ENCODE assay signal across 19 cellular contexts in genomic region chr1:9269721-9270120, GRCh38. TPM values are rescaled to one million over a fixed set of nuclear protein-coding genes. Genes with fewer than 3 reads are reported as not detected.
DNase-seq lines count a peak whose midpoint lies in the region; FAIRE-seq and TF ChIP-seq lines count a peak whose summit lies in the region.
"Had no signal": no experiment of that assay in that cellular context is flagged by ENCODE, and none has a peak within 500 bp of the region (broad histone marks: within the 10 kb centered on the region; RNA-seq: fewer than 3 reads in every experiment).

No MANE protein-coding gene starts in this region.

- no peaks in the 10 kb centered on the region for H3K9me2 ChIP-seq in PC-9 (ENCODE audit: insufficient read depth)

- H3K4me1 ChIP-seq in BLaER1, result peaks cover 65% of the 10 kb centered on the region
- peaks cover 27 to 77% (median 65%) of the 10 kb centered on the region in 10 experiments for H3K4me1 ChIP-seq in BLaER1 treated with 17β-estradiol and CSF1 and Interleukin-3, amounts not matched to agents 10 nM and 100 nM
- peaks cover 4% of the 10 kb centered on the region for H3K4me1 ChIP-seq in astrocyte (ENCODE audit: insufficient read depth, low read length)
- peaks cover 6% of the 10 kb centered on the region; the same call in 1 of the 2 replicates for H3K4me1 ChIP-seq in PC-9 (replicated peaks; ENCODE audit: insufficient read depth)

- CTCF ChIA-PET in PC-9 (lab: Charles Lee), result interaction anchor here (0.5 to 0.6 kb wide), 2 partner anchors 186 to 224 kb away, joined by 3 to 6 read pairs; no protein-coding TSS in a partner anchor

- H3K36me3 Mint-ChIP-seq in astrocyte (ENCODE audit: low read depth, unreplicated experiment) (peaks cover 7% of the 10 kb centered on the region), neural crest cell (ENCODE audit: low read depth) (no peaks in the 10 kb centered on the region)

- H4K20me1 ChIP-seq in BLaER1, result 0 out of 2 replicates have a peak, but pooled peaks cover 21% of the 10 kb centered on the region
- peaks cover 0 to 27% (median 0%) of the 10 kb centered on the region in 11 experiments; a peak in 9 of 22 replicates for H4K20me1 ChIP-seq in BLaER1 treated with 17β-estradiol and CSF1 and Interleukin-3, amounts not matched to agents 10 nM and 100 nM
- H4K20me1 ChIP-seq in astrocyte (ENCODE audit: insufficient read depth, low read length), result peaks cover 8% of the 10 kb centered on the region
- H4K20me1 ChIP-seq in PC-9 (ENCODE audit: insufficient read depth), result no peaks in the 10 kb centered on the region

- H3K4me1 Mint-ChIP-seq in astrocyte (ENCODE audit: low read depth, unreplicated experiment), result peaks cover 22% of the 10 kb centered on the region
- peaks cover 16% of the 10 kb centered on the region for H3K4me1 Mint-ChIP-seq in neural crest cell

- DNase-seq in astrocyte (ENCODE audit: low read depth) (no peak), neural crest cell (ENCODE audit: low read depth, low spot score) (no peak), cortex of kidney (lab: John Stamatoyannopoulos, UW) (no peak), ACHN (no peak), PC-9 (no peak), foreskin fibroblast (no peak)
- DNase-seq: Calu3; CD4-positive, alpha-beta memory T cell; DND-41; GDM1; GM23248; HCEC 1CT; NCI-H774 had no signal

- H3K27ac ChIP-seq in BLaER1, result no peak overlapping the region
- H3K27ac ChIP-seq in BLaER1 treated with 17β-estradiol and CSF1 and Interleukin-3, amounts not matched to agents 10 nM and 100 nM, result no peak overlapping the region
- H3K27ac ChIP-seq in astrocyte (ENCODE audit: low read depth, low read length), result no peak overlapping the region
- no peak overlapping the region for H3K27ac ChIP-seq in PC-9
- H3K27ac ChIP-seq: GM23248, HL-60 had no signal

- no peak for FAIRE-seq in astrocyte (lab: Jason Lieb, UNC)
- FAIRE-seq: GM12878, HTR-8/SVneo had no signal

- intact Hi-C loops in PC-9 (cut with micrococcal nuclease; ENCODE audit: unreplicated experiment), result no loop called here

- in situ Hi-C loops in ACHN (cut with HindIII; ENCODE audit: low pct_ligation_motif_present, low pct_unique_long_range_greater_than_20kb, low sequenced_read_pairs), result no loop called here

- H3K36me3 ChIP-seq in BLaER1 (peaks cover 14% of the 10 kb centered on the region), astrocyte (ENCODE audit: insufficient read depth, low read length) (peaks cover 3% of the 10 kb centered on the region), PC-9 (ENCODE audit: low read depth) (no peaks in the 10 kb centered on the region)
- H3K36me3 ChIP-seq in BLaER1 treated with 17β-estradiol and CSF1 and Interleukin-3, amounts not matched to agents 10 nM and 100 nM, result peaks cover 0 to 5% (median 1%) of the 10 kb centered on the region in 11 experiments; a peak in 11 of 22 replicates

- BruUV-seq in PC-9 (replicated peaks; lab: Mats Ljungman, UMichigan), result no TSS peak

- H3K9me3 Mint-ChIP-seq in astrocyte (ENCODE audit: unreplicated experiment), result no peaks in the 10 kb centered on the region
- no peaks in the 10 kb centered on the region for H3K9me3 Mint-ChIP-seq in neural crest cell
- H3K9me3 Mint-ChIP-seq: CD4-positive, alpha-beta memory T cell had no signal

- H3K9me3 ChIP-seq in BLaER1 (no peaks in the 10 kb centered on the region), astrocyte (ENCODE audit: insufficient read depth, low read depth, low read length) (no peaks in the 10 kb centered on the region), PC-9 (ENCODE audit: insufficient read depth, low read depth) (no peaks in the 10 kb centered on the region)
- no peaks in the 10 kb centered on the region for H3K9me3 ChIP-seq in BLaER1 treated with 17β-estradiol and CSF1 and Interleukin-3, amounts not matched to agents 10 nM and 100 nM (replicated peaks in 1 of 11)

- no peak overlapping the region for H2AFZ ChIP-seq in astrocyte (ENCODE audit: low read depth, low read length)
- no peak overlapping the region for H2AFZ ChIP-seq in PC-9
- H2AFZ ChIP-seq: GM23248 had no signal

- H3K4me2 ChIP-seq in BLaER1 (peak overlapping the region; percentile 79), astrocyte (ENCODE audit: low read length) (no peak overlapping the region), PC-9 (no peak overlapping the region)
- peak overlapping the region; percentile 34 to 81 (median 70); a peak in 19 of 22 replicates for H3K4me2 ChIP-seq in BLaER1 treated with 17β-estradiol and CSF1 and Interleukin-3, amounts not matched to agents 10 nM and 100 nM

- H3K4me3 Mint-ChIP-seq in astrocyte (ENCODE audit: unreplicated experiment), result no peak overlapping the region
- H3K4me3 Mint-ChIP-seq in neural crest cell, result no peak overlapping the region
- H3K4me3 Mint-ChIP-seq: B cell; CD4-positive, alpha-beta memory T cell had no signal

- no peaks in the 10 kb centered on the region for H3F3A ChIP-seq in PC-9 (ENCODE audit: insufficient read depth, low read depth)

- no peak overlapping the region for H3K4me3 ChIP-seq in BLaER1
- H3K4me3 ChIP-seq in BLaER1 treated with 17β-estradiol and CSF1 and Interleukin-3, amounts not matched to agents 10 nM and 100 nM, result no peak overlapping the region
- H3K4me3 ChIP-seq in astrocyte (ENCODE audit: insufficient read depth, low read depth, low read length), result no peak overlapping the region
- no peak overlapping the region for H3K4me3 ChIP-seq in PC-9
- H3K4me3 ChIP-seq in foreskin fibroblast (ENCODE audit: low read depth in 1 of 2, low read length in 2 of 2), result no peak overlapping the region
- H3K4me3 ChIP-seq: GM12878, GM23248 had no signal

- H3K27me3 Mint-ChIP-seq in astrocyte (ENCODE audit: low read depth, unreplicated experiment), result peaks cover 10% of the 10 kb centered on the region
- no peaks in the 10 kb centered on the region for H3K27me3 Mint-ChIP-seq in neural crest cell (ENCODE audit: low read depth)
- H3K27me3 Mint-ChIP-seq: B cell; CD4-positive, alpha-beta memory T cell had no signal

- H3K27ac Mint-ChIP-seq in astrocyte (ENCODE audit: unreplicated experiment), result peak overlapping the region; percentile 58
- H3K27ac Mint-ChIP-seq in neural crest cell (ENCODE audit: unreplicated experiment), result peak overlapping the region; percentile 43
- H3K27ac Mint-ChIP-seq: B cell had no signal

- POLR2A ChIA-PET in PC-9 (lab: Charles Lee; ENCODE audit: unreplicated experiment), result interaction anchor here (0.6 kb wide), 1 partner anchor 69 kb away, joined by 3 read pairs; no protein-coding TSS in a partner anchor

- H3K9ac ChIP-seq in BLaER1, result no peak overlapping the region; the same call in 1 of the 2 replicates
- 0 out of 22 replicates have a peak overlapping the region, but pooled peaks of 2 of the 11 experiments have one; percentile 14 to 22 for H3K9ac ChIP-seq in BLaER1 treated with 17β-estradiol and CSF1 and Interleukin-3, amounts not matched to agents 10 nM and 100 nM
- no peak overlapping the region for H3K9ac ChIP-seq in astrocyte (ENCODE audit: low read length)

- no peaks in the 10 kb centered on the region for H3K79me2 ChIP-seq in astrocyte (ENCODE audit: insufficient read depth, low read length)
- no peaks in the 10 kb centered on the region for H3K79me2 ChIP-seq in PC-9 (ENCODE audit: low read depth)

- no peak for TF ChIP-seq CTCF in astrocyte (IDR thresholded peaks at IDR 0.05; ENCODE audit: insufficient read depth, low read depth, low read length)
- TF ChIP-seq CTCF in neural crest cell (conservative IDR thresholded peaks at IDR 0.05), result no peak
- TF ChIP-seq CTCF in PC-9 (conservative IDR thresholded peaks at IDR 0.05), result no peak
- no peak for TF ChIP-seq CTCF in foreskin fibroblast (IDR thresholded peaks at IDR 0.05; ENCODE audit: low read depth, low read length)

- no peaks in the 10 kb centered on the region for H3K27me3 ChIP-seq in BLaER1
- peaks cover 0 to 20% (median 0%) of the 10 kb centered on the region in 11 experiments; a peak in 2 of 22 replicates for H3K27me3 ChIP-seq in BLaER1 treated with 17β-estradiol and CSF1 and Interleukin-3, amounts not matched to agents 10 nM and 100 nM
- no peaks in the 10 kb centered on the region for H3K27me3 ChIP-seq in astrocyte (ENCODE audit: insufficient read depth, low read length)
- H3K27me3 ChIP-seq in PC-9 (ENCODE audit: insufficient read depth, low read depth), result no peaks in the 10 kb centered on the region

RNA-seq across cellular contexts. Expression of gene SPSB1, which starts 23.0 kb away (rescaled TPM):
- total RNA-seq in astrocyte (53.5 and 56.7 TPM in 2 replicates), neural crest cell (1.3 and 1.8 TPM in 2 replicates), PC-9 (2021) (27.9 and 33.8 TPM in 2 replicates)

RNA-seq across cellular contexts. Expression of gene H6PD, which starts 35.1 kb away (rescaled TPM):
- total RNA-seq in astrocyte, result 13.9 and 18.9 TPM in 2 replicates
- total RNA-seq in neural crest cell, result 23.4 and 23.9 TPM in 2 replicates
- 31.1 and 43.9 TPM in 2 replicates for total RNA-seq in PC-9 (2021)

Comparison
In these comparisons a context has a peak if more than half of its experiments do, and no peak if none do; other contexts are left out.
1. H3K4me2 ChIP-seq: peak in BLaER1 (single experiment) and BLaER1 treated with 17β-estradiol and CSF1 and Interleukin-3, amounts not matched to agents 10 nM and 100 nM (11 of 11); none in astrocyte (single experiment) and PC-9 (single experiment).
2. RNA of gene SPSB1, which starts 23.0 kb away (total RNA-seq): 53.5 to 56.7 TPM in astrocyte and 27.9 to 33.8 TPM in PC-9; 1.3 to 1.8 TPM in neural crest cell; every median in the first group is over 10 times any median in the second.